Comparison of ENCODE assay signal across 9 cellular contexts in the genomic region with DNA sequence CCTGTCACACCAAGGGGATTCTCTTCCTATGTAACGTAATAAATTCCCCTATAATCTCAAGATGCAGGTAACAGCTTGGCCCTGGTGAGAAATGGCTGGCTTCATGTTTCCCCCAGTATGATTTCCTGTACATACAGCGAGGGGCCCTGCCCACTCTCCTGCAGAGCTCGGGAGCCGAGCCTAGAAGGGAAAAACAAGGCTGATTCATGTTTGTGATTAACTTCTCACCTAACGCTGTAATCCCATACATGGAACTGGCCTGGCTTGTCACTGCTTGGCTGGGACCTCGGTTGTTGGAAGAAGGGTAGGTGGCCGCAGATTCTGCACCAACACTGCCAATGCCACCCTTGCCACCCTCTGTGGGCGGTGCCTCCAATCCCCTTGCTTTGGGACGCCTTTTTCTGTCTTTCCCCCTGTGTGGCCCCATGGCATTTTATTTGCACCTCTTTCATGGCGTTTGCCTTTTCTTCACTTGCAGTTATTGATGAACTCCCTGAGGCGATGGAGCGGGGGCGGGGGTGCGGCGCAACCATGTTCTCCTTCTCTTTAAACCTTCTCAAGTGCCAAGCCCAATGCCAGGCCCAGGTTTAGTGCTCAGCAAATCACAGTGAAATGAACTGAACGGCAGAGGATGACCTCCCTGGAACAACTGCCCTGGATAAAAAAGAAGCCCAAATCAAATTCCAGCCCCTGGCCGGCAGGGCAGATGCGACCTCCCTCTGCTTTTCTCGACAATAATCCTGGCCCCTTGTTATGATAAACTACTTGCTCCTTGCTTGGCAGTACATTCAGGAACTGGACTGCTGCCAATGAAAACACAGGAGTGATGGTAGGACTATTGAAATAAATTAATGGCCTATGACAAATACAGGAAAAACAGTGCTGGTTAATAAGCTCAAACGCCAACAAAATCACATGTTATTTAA.
DNase-seq lines count a peak whose midpoint lies in the region.
"Had no signal": no experiment of that assay in that cellular context is flagged by ENCODE, and none has a peak within 500 bp of the region (broad histone marks: within the 10 kb centered on the region; RNA-seq: fewer than 3 reads in every experiment).

No MANE protein-coding gene starts in this region.

- no peaks in the 10 kb centered on the region for H3K36me3 Mint-ChIP-seq in activated naive CD4-positive, alpha-beta T cell treated with anti-CD3 and anti-CD28 coated beads for 36 hours (ENCODE audit: low read depth)

- peak overlapping the region; percentile 57 for H3K27ac ChIP-seq in epithelial cell of prostate
- H3K27ac ChIP-seq: parathyroid adenoma had no signal

- H3K9me3 Mint-ChIP-seq in activated naive CD4-positive, alpha-beta T cell treated with anti-CD3 and anti-CD28 coated beads for 36 hours: no peaks in the 10 kb centered on the region

- H3K4me3 Mint-ChIP-seq in activated naive CD4-positive, alpha-beta T cell treated with anti-CD3 and anti-CD28 coated beads for 36 hours: no peak overlapping the region

- peaks cover 59% of the 10 kb centered on the region for H3K27me3 Mint-ChIP-seq in activated naive CD4-positive, alpha-beta T cell treated with anti-CD3 and anti-CD28 coated beads for 36 hours (ENCODE audit: low read depth)

- intact Hi-C loops in activated naive CD4-positive, alpha-beta T cell treated with anti-CD3 and anti-CD28 coated beads for 36 hours (cut with micrococcal nuclease): no loop called here

- no peak overlapping the region for H3K27ac Mint-ChIP-seq in activated naive CD4-positive, alpha-beta T cell treated with anti-CD3 and anti-CD28 coated beads for 36 hours

- CTCF ChIA-PET in activated naive CD4-positive, alpha-beta T cell treated with anti-CD3 and anti-CD28 coated beads for 36 hours (lab: Charles Lee): no interaction called here

- DNase-seq in HT-29 (ENCODE audit: low spot score) (peak; percentile 71), NCI-H524 treated with DMSO at 0.1 percent for 48 hours (lab: John Stamatoyannopoulos, UW) (peak; percentile 23), epithelial cell of prostate (ENCODE audit: low read depth, low spot score) (peak; percentile 76), stromal cell of bone marrow (ENCODE audit: low read depth) (peak; percentile 25), midbrain (lab: John Stamatoyannopoulos, UW) (no peak), SKM-1 treated with dmso at 0.1 percent for 144 hours (lab: John Stamatoyannopoulos, UW; ENCODE audit: unreplicated experiment) (no peak)
- no peak for DNase-seq in activated naive CD4-positive, alpha-beta T cell treated with anti-CD3 and anti-CD28 coated beads for 36 hours
- no peak for DNase-seq in activated effector memory CD4-positive, alpha-beta T cell treated with anti-CD3 and anti-CD28 coated beads, Interleukin-2, amount 50 U/mL, for 16 hours

- H3K4me1 Mint-ChIP-seq in activated naive CD4-positive, alpha-beta T cell treated with anti-CD3 and anti-CD28 coated beads for 36 hours (ENCODE audit: low read depth): no peaks in the 10 kb centered on the region

Comparison
In these comparisons a context has a peak if more than half of its experiments do, and no peak if none do; other contexts are left out.
1. DNase-seq: peak in HT-29 (single experiment), NCI-H524 treated with DMSO at 0.1 percent for 48 hours (single experiment), epithelial cell of prostate (single experiment) and stromal cell of bone marrow (single experiment); none in activated naive CD4-positive, alpha-beta T cell treated with anti-CD3 and anti-CD28 coated beads for 36 hours (single experiment), activated effector memory CD4-positive, alpha-beta T cell treated with anti-CD3 and anti-CD28 coated beads, Interleukin-2, amount 50 U/mL, for 16 hours (single experiment), midbrain (single experiment) and SKM-1 treated with dmso at 0.1 percent for 144 hours (single experiment).